Comparison of ENCODE assay signal across 9 cellular contexts in genomic region chr1:150577557-150578277, GRCh38. TPM values are rescaled to one million over a fixed set of nuclear protein-coding genes. Genes with fewer than 3 reads are reported as not detected.
DNase-seq lines count a peak whose midpoint lies in the region; ATAC-seq, FAIRE-seq and TF ChIP-seq lines count a peak whose summit lies in the region.
"Had no signal": no experiment of that assay in that cellular context is flagged by ENCODE, and none has a peak within 500 bp of the region (broad histone marks: within the 10 kb centered on the region; RNA-seq: fewer than 3 reads in every experiment).

No MANE protein-coding gene starts in this region.

- peaks cover 9% of the 10 kb centered on the region for H3F3A ChIP-seq in neural cell (ENCODE audit: insufficient read depth, low read length, poor library complexity, severe bottlenecking)

- peak overlapping the region; percentile 100 for H3K9ac ChIP-seq in neural cell (ENCODE audit: low read length)

- peak; percentile 36 for DNase-seq in NCI-H1105 treated with DMSO at 0.1 percent for 48 hours (lab: John Stamatoyannopoulos, UW)
- DNase-seq in NCI-H1105 (lab: John Stamatoyannopoulos, UW), result no peak
- DNase-seq in OCI-LY7 (ENCODE audit: low spot score), result peak; percentile 50
- DNase-seq in effector memory CD4-positive, alpha-beta T cell, result no peak
- no peak for DNase-seq in D721Med (ENCODE audit: insufficient read length, low spot score)

- H4K20me1 ChIP-seq in OCI-LY7 (ENCODE audit: insufficient read depth, low read length) (peaks cover 50% of the 10 kb centered on the region), neural cell (ENCODE audit: insufficient read depth) (peaks cover 27% of the 10 kb centered on the region)

- H3K79me2 ChIP-seq in OCI-LY7 (ENCODE audit: insufficient read depth, low read depth, low read length) (peaks cover 76% of the 10 kb centered on the region), neural cell (replicated peaks; ENCODE audit: insufficient read depth, low read length) (peaks cover 62% of the 10 kb centered on the region)

- POLR2A ChIA-PET in OCI-LY7 (lab: Charles Lee), result interaction anchor here (13.8 kb wide), 1 partner anchor 14 kb away, joined by 260 read pairs; no protein-coding TSS in a partner anchor

- intact Hi-C loops in OCI-LY7 (cut with micrococcal nuclease; ENCODE audit: unreplicated experiment), result no loop called here

- no peaks in the 10 kb centered on the region for H3K27me3 ChIP-seq in effector memory CD4-positive, alpha-beta T cell (replicated peaks; ENCODE audit: control insufficient read depth, insufficient read depth, low read length, poor library complexity, severe bottlenecking)
- H3K27me3 ChIP-seq in neural cell (ENCODE audit: insufficient read depth, low read depth, low read length), result no peaks in the 10 kb centered on the region

- no peak for TF ChIP-seq CTCF in OCI-LY7 (conservative IDR thresholded peaks at IDR 0.05; ENCODE audit: low read length)
- TF ChIP-seq CTCF in neural cell (IDR thresholded peaks at IDR 0.05; ENCODE audit: poor library complexity, severe bottlenecking), result no peak
- no peak for TF ChIP-seq CTCF in D721Med (IDR thresholded peaks at IDR 0.05; ENCODE audit: insufficient read depth, missing control alignments)

- H3K4me2 ChIP-seq in OCI-LY7 (ENCODE audit: low read length), result peak overlapping the region; percentile 99
- peak overlapping the region; percentile 93 for H3K4me2 ChIP-seq in neural cell (ENCODE audit: low read length)

- H3K9me2 ChIP-seq in OCI-LY7 (ENCODE audit: insufficient read depth, low read length) (no peaks in the 10 kb centered on the region), neural cell (ENCODE audit: insufficient read depth, low read length) (no peaks in the 10 kb centered on the region)

- CTCF ChIA-PET in OCI-LY7 (lab: Charles Lee; ENCODE audit: unreplicated experiment), result no interaction called here

- H3K9me3 ChIP-seq in OCI-LY7 (ENCODE audit: low read length) (no peaks in the 10 kb centered on the region), neural cell (ENCODE audit: low read length) (no peaks in the 10 kb centered on the region)
- no peaks in the 10 kb centered on the region for H3K9me3 ChIP-seq in effector memory CD4-positive, alpha-beta T cell (ENCODE audit: control insufficient read depth, low read length)

- TF ChIP-seq RAD21 in neural cell (conservative IDR thresholded peaks at IDR 0.05), result no peak

- H3K27ac ChIP-seq in OCI-LY7 (ENCODE audit: low read depth, low read length, poor library complexity, severe bottlenecking), result peak overlapping the region; percentile 85
- H3K27ac ChIP-seq in effector memory CD4-positive, alpha-beta T cell (ENCODE audit: insufficient read depth, low read length, poor library complexity, severe bottlenecking), result peak overlapping the region; percentile 98
- peak overlapping the region; percentile 100 for H3K27ac ChIP-seq in neural cell (ENCODE audit: low read length)

- no peak for FAIRE-seq in D721Med (lab: Jason Lieb, UNC)

- H3K36me3 ChIP-seq in OCI-LY7 (ENCODE audit: insufficient read depth, low read length) (peaks cover 66% of the 10 kb centered on the region), neural cell (ENCODE audit: insufficient read depth, low read length) (peaks cover 16% of the 10 kb centered on the region)
- peaks cover 57% of the 10 kb centered on the region for H3K36me3 ChIP-seq in effector memory CD4-positive, alpha-beta T cell (ENCODE audit: control insufficient read depth, insufficient read depth, low read length)

- H3K4me3 ChIP-seq in OCI-LY7 (ENCODE audit: low read depth, low read length, poor library complexity, severe bottlenecking) (peak overlapping the region; percentile 99), neural cell (ENCODE audit: low read length) (peak overlapping the region; percentile 100)
- peak overlapping the region; percentile 95 for H3K4me3 ChIP-seq in effector memory CD4-positive, alpha-beta T cell (ENCODE audit: insufficient read depth, low read depth, low read length, poor library complexity, severe bottlenecking)

- BruUV-seq in OCI-LY7 (replicated peaks; lab: Mats Ljungman, UMichigan), result no TSS peak

- no peak for ATAC-seq in GM19452 (IDR thresholded peaks at IDR 0.05; ENCODE audit: unreplicated experiment)
- no peak for ATAC-seq in GM21786 (IDR thresholded peaks at IDR 0.05; ENCODE audit: unreplicated experiment)

- H2AFZ ChIP-seq in OCI-LY7 (ENCODE audit: low read length) (no peak overlapping the region), neural cell (ENCODE audit: low read depth, low read length) (no peak overlapping the region)

- H3K4me1 ChIP-seq in OCI-LY7 (ENCODE audit: insufficient read depth, low read length, poor library complexity, severe bottlenecking), result peaks cover 59% of the 10 kb centered on the region
- peaks cover 25% of the 10 kb centered on the region for H3K4me1 ChIP-seq in effector memory CD4-positive, alpha-beta T cell (ENCODE audit: control insufficient read depth, insufficient read depth, low read length, poor library complexity, severe bottlenecking)

- no peak for TF ChIP-seq EP300 in neural cell (conservative IDR thresholded peaks at IDR 0.05; ENCODE audit: poor library complexity, severe bottlenecking)

TF ChIP-seq in neural cell, 6 proteins besides CTCF, POLR2A, EP300 and RAD21:
- no peak for TF ChIP-seq EZH2 (IDR thresholded peaks at IDR 0.05; ENCODE audit: borderline replicate concordance, insufficient read depth, low read length, poor library complexity, severe bottlenecking)
- no peak for TF ChIP-seq SMC3 (conservative IDR thresholded peaks at IDR 0.05; ENCODE audit: poor library complexity)
- TF ChIP-seq MXI1 (conservative IDR thresholded peaks at IDR 0.05; ENCODE audit: poor library complexity, severe bottlenecking), result no peak
- TF ChIP-seq REST (IDR thresholded peaks at IDR 0.05; ENCODE audit: borderline replicate concordance), result no peak
- TF ChIP-seq TAF1 (IDR thresholded peaks at IDR 0.05; ENCODE audit: low read depth), result no peak
- TF ChIP-seq POLR2AphosphoS5 (IDR thresholded peaks at IDR 0.05), result no peak

RNA-seq across cellular contexts. Expression of gene MCL1, which starts 1.7 kb away (rescaled TPM):
- 102 and 125 TPM in 2 replicates for total RNA-seq in OCI-LY7 (2014; rRNA removed; shearing (Covaris generic))
- 144 and 157 TPM in 2 replicates for total RNA-seq in OCI-LY7 (2022)
- polyA plus RNA-seq in neural cell, result 151 and 171 TPM in 2 replicates
- polyA minus RNA-seq in neural cell, result 246 and 252 TPM in 2 replicates

RNA-seq across cellular contexts. Expression of gene ADAMTSL4, which starts 28.5 kb away (rescaled TPM):
- not detected in 2 replicates for total RNA-seq in OCI-LY7 (2014; rRNA removed; shearing (Covaris generic))
- total RNA-seq in OCI-LY7 (2022), result 0.24 TPM in 1 of 2 replicates, not detected in the other
- polyA plus RNA-seq in neural cell, result 0.56 TPM in 1 of 2 replicates, not detected in the other
- not detected in 2 replicates for polyA minus RNA-seq in neural cell
- total RNA-seq: Daoy had no signal

RNA-seq across cellular contexts. Expression of gene ENSA, which starts 51.7 kb away (rescaled TPM):
- 97.1 and 116 TPM in 2 replicates for total RNA-seq in OCI-LY7 (2014; rRNA removed; shearing (Covaris generic))
- total RNA-seq in OCI-LY7 (2022), result 164 and 166 TPM in 2 replicates
- polyA plus RNA-seq in neural cell, result 230 and 341 TPM in 2 replicates
- 181 and 184 TPM in 2 replicates for polyA minus RNA-seq in neural cell

Comparison
In these comparisons a context has a peak if more than half of its experiments do, and no peak if none do; other contexts are left out.
1. DNase-seq: peak in NCI-H1105 treated with DMSO at 0.1 percent for 48 hours (single experiment) and OCI-LY7 (single experiment); none in NCI-H1105 (single experiment), effector memory CD4-positive, alpha-beta T cell (0 of 3) and D721Med (single experiment).
2. Peak in every context shown above with its lines, with median percentiles within 50 percentile points of each other: H3K27ac ChIP-seq and H3K4me3 ChIP-seq.